8 cellular contexts compared by ENCODE assay signal in the genomic region with DNA sequence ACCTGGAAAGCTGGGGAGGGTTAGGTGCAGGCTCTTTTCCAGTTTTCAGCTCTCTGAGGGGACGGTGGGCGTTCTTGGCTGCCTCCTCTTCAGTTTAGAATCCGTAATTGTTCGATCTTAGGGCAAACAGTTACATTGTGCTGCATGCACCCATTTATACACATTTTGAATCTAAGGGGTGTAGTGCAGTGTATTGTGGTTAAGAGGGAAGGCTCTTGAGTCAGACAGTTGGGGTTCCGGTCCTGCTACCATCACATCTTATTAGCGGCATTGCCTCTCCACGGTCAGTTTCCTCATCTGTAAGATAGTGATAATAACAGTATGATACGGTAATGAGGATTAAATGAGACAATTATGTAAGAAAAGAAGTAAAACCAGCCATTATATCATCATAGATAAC. TPM values are rescaled to one million over a fixed set of nuclear protein-coding genes. Genes with fewer than 3 reads are reported as not detected.
DNase-seq lines count a peak whose midpoint lies in the region; ATAC-seq and TF ChIP-seq lines count a peak whose summit lies in the region.

No MANE protein-coding gene starts in this region.

- peaks cover 36 to 61% (median 48%) of the 10 kb centered on the region in 4 donors for H3K4me1 Mint-ChIP-seq in CD4-positive, alpha-beta memory T cell
- peaks cover 76% of the 10 kb centered on the region for H3K4me1 Mint-ChIP-seq in nephron progenitor cell

- H3K9me2 ChIP-seq in MM.1S (replicated peaks; ENCODE audit: insufficient read depth, low read length), result no peaks in the 10 kb centered on the region

- H3K9me3 ChIP-seq in CD4-positive, alpha-beta memory T cell (ENCODE audit: control insufficient read depth in 1 of 2, low read length in 2 of 2), result no peaks in the 10 kb centered on the region
- H3K9me3 ChIP-seq in MM.1S (replicated peaks; ENCODE audit: insufficient read depth, low read length), result no peaks in the 10 kb centered on the region

- peak overlapping the region; percentile 62 for H2AFZ ChIP-seq in MM.1S (ENCODE audit: low read length)

- H3K27me3 ChIP-seq in CD4-positive, alpha-beta memory T cell (ENCODE audit: insufficient read depth, low read length), result no peaks in the 10 kb centered on the region
- H3K27me3 ChIP-seq in MM.1S (replicated peaks; ENCODE audit: insufficient read depth, low read length), result no peaks in the 10 kb centered on the region

- peaks cover 37% of the 10 kb centered on the region for H3K4me1 ChIP-seq in CD4-positive, alpha-beta memory T cell (ENCODE audit: insufficient read depth, low read length)
- H3K4me1 ChIP-seq in MM.1S (ENCODE audit: low read length), result 0 out of 2 replicates have a peak, but pooled peaks cover 13% of the 10 kb centered on the region

- peak overlapping the region; percentile 92 to 99 (median 95) for H3K4me3 Mint-ChIP-seq in CD4-positive, alpha-beta memory T cell
- H3K4me3 Mint-ChIP-seq in nephron progenitor cell, result peak overlapping the region; percentile 97

- TF ChIP-seq CTCF in MM.1S (IDR thresholded peaks at IDR 0.05; ENCODE audit: low read length), result no peak
- TF ChIP-seq CTCF in coronary artery (IDR thresholded peaks at IDR 0.05), result no peak
- TF ChIP-seq CTCF in nephron progenitor cell (IDR thresholded peaks at IDR 0.05), result no peak

- peaks cover 28 to 46% of the 10 kb centered on the region in 2 donors for H3K36me3 Mint-ChIP-seq in CD4-positive, alpha-beta memory T cell
- peaks cover 39% of the 10 kb centered on the region for H3K36me3 Mint-ChIP-seq in nephron progenitor cell (ENCODE audit: low read depth)

- no peaks in the 10 kb centered on the region for H3K27me3 Mint-ChIP-seq in CD4-positive, alpha-beta memory T cell
- peaks cover 7% of the 10 kb centered on the region for H3K27me3 Mint-ChIP-seq in nephron progenitor cell (ENCODE audit: low read depth, poor library complexity)

- H3K27ac Mint-ChIP-seq in CD4-positive, alpha-beta memory T cell, result peak overlapping the region; percentile 83 to 98 (median 96)
- H3K27ac Mint-ChIP-seq in nephron progenitor cell, result peak overlapping the region; percentile 44

- H3K9ac ChIP-seq in MM.1S (ENCODE audit: low read length), result peak overlapping the region; percentile 89

- peaks cover 54% of the 10 kb centered on the region for H3K79me2 ChIP-seq in MM.1S (ENCODE audit: low read length)

- no peak for DNase-seq in CD4-positive, alpha-beta memory T cell
- DNase-seq in MM.1S (no peak), coronary artery (ENCODE audit: low spot score) (no peak), nephron progenitor cell (no peak), NCI-H345 (lab: John Stamatoyannopoulos, UW) (no peak), NCI-H226 (no peak), NCI-H187 (lab: John Stamatoyannopoulos, UW) (no peak)

- peaks cover 30% of the 10 kb centered on the region for H3K36me3 ChIP-seq in CD4-positive, alpha-beta memory T cell (ENCODE audit: insufficient read depth, low read length)
- peaks cover 4% of the 10 kb centered on the region; the same call in 1 of the 2 replicates for H3K36me3 ChIP-seq in MM.1S (replicated peaks; ENCODE audit: insufficient read depth, low read length)

- H3K9me3 Mint-ChIP-seq in CD4-positive, alpha-beta memory T cell, result peaks cover 0 to 1% (median 0%) of the 10 kb centered on the region in 8 donors
- H3K9me3 Mint-ChIP-seq in nephron progenitor cell, result no peaks in the 10 kb centered on the region

- H3K4me3 ChIP-seq in CD4-positive, alpha-beta memory T cell (ENCODE audit: low read length in 2 of 2), result peak overlapping the region; percentile 91 to 93
- H3K4me3 ChIP-seq in MM.1S (ENCODE audit: low read length), result peak overlapping the region; percentile 98
- peak overlapping the region; percentile 81 for H3K4me3 ChIP-seq in coronary artery

- intact Hi-C loops in CD4-positive, alpha-beta memory T cell (cut with micrococcal nuclease), result loop anchor here (5.0 kb wide), 2 partner anchors 112 to 1548 kb away; no protein-coding TSS in a partner anchor

- no peak for ATAC-seq in GM21717 (IDR thresholded peaks at IDR 0.05; ENCODE audit: unreplicated experiment)

- peak overlapping the region; percentile 80 for H3K27ac ChIP-seq in CD4-positive, alpha-beta memory T cell (ENCODE audit: low read depth, low read length)
- peak overlapping the region; percentile 21; the same call in 1 of the 2 replicates for H3K27ac ChIP-seq in MM.1S (ENCODE audit: low read length)
- H3K27ac ChIP-seq in coronary artery, result no peak overlapping the region

- peaks cover 7% of the 10 kb centered on the region; the same call in 1 of the 2 replicates for H4K20me1 ChIP-seq in MM.1S (ENCODE audit: insufficient read depth, low read length)

- CTCF ChIA-PET in CD4-positive, alpha-beta memory T cell (lab: Charles Lee; ENCODE audit: partially characterized antibody), result interaction anchor here (1.6 to 3.7 kb wide), 6 partner anchors 10 to 229 kb away, joined by 4 to 24 read pairs (median 20); no protein-coding TSS in a partner anchor

- POLR2A ChIA-PET in CD4-positive, alpha-beta memory T cell (lab: Charles Lee; ENCODE audit: partially characterized antibody), result interaction anchor here (1.0 to 1.9 kb wide), 6 partner anchors 12 to 431 kb away, joined by 3 to 21 read pairs (median 9); a partner anchor contains a TSS

- H3K4me2 ChIP-seq in MM.1S (ENCODE audit: low read depth, low read length), result peak overlapping the region; percentile 82

- peaks cover 10% of the 10 kb centered on the region; the same call in 1 of the 2 replicates for H3F3A ChIP-seq in MM.1S (ENCODE audit: insufficient read depth, low read length)

RNA-seq across cellular contexts. Expression of a gene that starts 0.6 kb away (rescaled TPM):
- 10 to 100 TPM; 53.9 to 60.8 TPM for total RNA-seq in CD4-positive, alpha-beta memory T cell
- 10 to 100 TPM; 22.6 to 25.3 TPM for polyA plus RNA-seq in CD4-positive, alpha-beta memory T cell

RNA-seq across cellular contexts. Expression of a gene that starts 29.8 kb away (rescaled TPM):
- not detected for total RNA-seq in CD4-positive, alpha-beta memory T cell
- under 1 TPM in 1 of 2 donors, not detected in 1; 0.11 TPM for polyA plus RNA-seq in CD4-positive, alpha-beta memory T cell

Comparison
In these comparisons a context has a peak if more than half of its experiments do, and no peak if none do; other contexts are left out.
1. H3K27ac ChIP-seq: peak in CD4-positive, alpha-beta memory T cell (single experiment) and MM.1S (single experiment); none in coronary artery (0 of 2).
2. Peak in every context shown above with its lines, with median percentiles within 50 percentile points of each other: H3K4me3 ChIP-seq.